9 cellular contexts compared by ENCODE assay signal in the genomic region with DNA sequence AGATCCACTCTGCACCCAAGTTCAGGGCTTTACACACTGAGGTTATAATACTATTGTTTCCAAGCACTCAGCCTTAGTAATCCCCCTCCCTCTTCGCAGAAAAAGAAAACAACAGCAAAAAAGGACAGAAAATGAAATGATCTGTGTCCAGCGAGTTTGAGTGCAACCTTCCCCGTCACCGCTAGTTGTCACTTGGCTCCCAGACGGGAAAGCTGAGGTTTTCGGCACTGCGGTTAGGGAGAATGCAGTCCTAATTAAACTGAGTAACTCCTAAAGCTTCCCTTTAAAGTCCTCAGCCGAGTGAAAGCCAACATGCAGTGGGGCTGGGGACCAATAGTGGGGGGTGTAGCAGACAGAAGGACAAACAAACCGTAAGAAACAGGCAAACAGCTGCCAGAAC. TPM values are rescaled to one million over a fixed set of nuclear protein-coding genes. Genes with fewer than 3 reads are reported as not detected.
DNase-seq lines count a peak whose midpoint lies in the region; ATAC-seq, FAIRE-seq and TF ChIP-seq lines count a peak whose summit lies in the region.
"Had no signal": no experiment of that assay in that cellular context is flagged by ENCODE, and none has a peak within 500 bp of the region (broad histone marks: within the 10 kb centered on the region; RNA-seq: fewer than 3 reads in every experiment).

No MANE protein-coding gene starts in this region.

- peak; percentile 13 for TF ChIP-seq CTCF in foreskin fibroblast (IDR thresholded peaks at IDR 0.05; ENCODE audit: low read depth, low read length)
- no peak for TF ChIP-seq CTCF in natural killer cell (IDR thresholded peaks at IDR 0.05)

- ATAC-seq in GM18505 (IDR thresholded peaks at IDR 0.05; ENCODE audit: unreplicated experiment) = no peak
- no peak for ATAC-seq in natural killer cell

- peak; percentile 2 for DNase-seq in stimulated activated CD4-positive, alpha-beta T cell treated with anti-CD3 and anti-CD28 coated beads, Interleukin-15, amount 100 ng/mL, for 24 hours
- no peak for DNase-seq in stimulated activated CD4-positive, alpha-beta T cell treated with anti-CD3 and anti-CD28 coated beads, Interleukin-2, amount 100 ng/mL, for 24 hours
- DNase-seq in RPMI7951 (ENCODE audit: low read depth) (peak; percentile 10), foreskin fibroblast (peak in 1 of 2 donors; percentile 1), GM12892 (ENCODE audit: insufficient read length) (no peak), epidermal melanocyte (ENCODE audit: insufficient read length, low spot score) (no peak), natural killer cell (no peak)

- no peak overlapping the region for H3K27ac Mint-ChIP-seq in natural killer cell

- TF ChIP-seq POLR2A in GM12892 (IDR thresholded peaks at IDR 0.05; ENCODE audit: low read depth, low read length) (no peak), GM18505 (IDR thresholded peaks at IDR 0.05; ENCODE audit: borderline replicate concordance, extremely low read depth, insufficient read depth, insufficient read length) (no peak)

- H3K27me3 Mint-ChIP-seq in natural killer cell (ENCODE audit: low read depth in 2 of 2) = peaks cover 18 to 25% of the 10 kb centered on the region in 2 donors

- no peak overlapping the region for H3K4me3 ChIP-seq in foreskin fibroblast (ENCODE audit: low read depth in 1 of 2, low read length in 2 of 2)

- no peak overlapping the region for H3K4me3 Mint-ChIP-seq in natural killer cell
- H3K4me3 Mint-ChIP-seq: CD4-positive, alpha-beta memory T cell had no signal

- peaks cover 11% of the 10 kb centered on the region for H3K36me3 Mint-ChIP-seq in natural killer cell
- H3K36me3 Mint-ChIP-seq: CD4-positive, alpha-beta memory T cell had no signal

- intact Hi-C loops in natural killer cell (cut with micrococcal nuclease) = no loop called here

- peaks cover 0 to 2% of the 10 kb centered on the region in 2 donors for H3K9me3 Mint-ChIP-seq in natural killer cell

- no peaks in the 10 kb centered on the region for H3K4me1 Mint-ChIP-seq in natural killer cell

- FAIRE-seq in GM12892 (lab: Jason Lieb, UNC) = no peak

RNA-seq across cellular contexts. Expression of a gene that starts 0.8 kb away (rescaled TPM):
- not detected in 2 replicates for total RNA-seq in RPMI7951 (2014; rRNA removed; shearing (Covaris generic))
- polyA plus RNA-seq in GM12892 (2012; ENCODE audit: missing spikeins) = not detected
- total RNA-seq in natural killer cell = not detected
- total RNA-seq: CD4-positive, alpha-beta memory T cell had no signal
- polyA plus RNA-seq: CD4-positive, alpha-beta memory T cell had no signal

Comparison
In these comparisons a context has a peak if more than half of its experiments do, and no peak if none do; other contexts are left out.
1. DNase-seq: peak in stimulated activated CD4-positive, alpha-beta T cell treated with anti-CD3 and anti-CD28 coated beads, Interleukin-15, amount 100 ng/mL, for 24 hours (single experiment) and RPMI7951 (single experiment); none in stimulated activated CD4-positive, alpha-beta T cell treated with anti-CD3 and anti-CD28 coated beads, Interleukin-2, amount 100 ng/mL, for 24 hours (0 of 2), GM12892 (single experiment), epidermal melanocyte (single experiment) and natural killer cell (single experiment).